In the genomic region with DNA sequence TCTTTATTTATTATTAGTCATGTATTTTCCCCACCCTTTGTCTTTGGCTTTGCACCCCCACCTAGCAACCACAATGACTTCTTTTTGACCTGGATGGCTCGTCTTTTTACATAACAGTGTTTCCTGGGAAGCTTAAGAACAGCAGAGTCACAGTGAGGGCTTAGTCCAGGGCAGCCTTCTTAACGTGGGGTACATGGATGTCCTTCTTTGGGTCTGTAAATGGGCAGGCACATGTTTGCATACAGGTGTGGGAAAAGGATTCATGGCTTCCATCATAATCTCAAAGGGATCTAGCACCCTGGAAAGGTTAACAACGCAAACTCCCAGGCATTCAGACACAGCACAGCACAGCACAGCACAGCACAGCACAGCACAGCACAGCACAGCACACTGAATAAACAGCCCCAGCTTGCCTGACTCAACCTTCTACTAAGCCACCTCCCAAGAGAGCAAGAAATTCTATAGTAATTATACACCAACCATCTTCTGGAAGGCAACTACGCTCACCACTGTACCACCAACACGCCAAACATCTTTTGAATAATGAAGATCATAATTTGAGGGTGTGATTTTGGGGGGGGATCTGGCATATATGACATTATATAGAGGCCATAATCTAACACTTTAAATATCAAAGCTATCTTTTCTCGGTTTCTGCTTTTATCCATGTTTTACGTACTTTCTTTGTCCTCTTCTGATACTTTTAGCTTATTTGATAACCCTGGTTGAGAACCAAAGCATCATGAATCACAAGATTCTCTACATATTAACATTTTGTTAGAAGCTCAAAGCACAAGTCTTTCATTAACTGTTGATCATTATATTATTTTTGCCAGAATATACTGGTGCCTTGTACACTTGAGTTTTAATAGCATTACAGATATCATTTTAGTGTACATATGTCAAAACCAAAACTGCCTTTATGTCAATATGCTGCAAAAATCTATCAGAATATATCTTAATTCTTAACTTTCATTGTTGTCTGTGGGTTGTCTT, we compare ENCODE assay signal across 8 cellular contexts.
DNase-seq lines count a peak whose midpoint lies in the region; ATAC-seq and TF ChIP-seq lines count a peak whose summit lies in the region.

No MANE protein-coding gene starts in this region.

- CTCF ChIA-PET in Caco-2 (lab: Charles Lee) = interaction anchor here (0.5 to 4.9 kb wide), 2 partner anchors 14 to 738 kb away, joined by 6 to 27 read pairs; no protein-coding TSS in a partner anchor
- CTCF ChIA-PET in OCI-LY7 (lab: Charles Lee; ENCODE audit: unreplicated experiment) = interaction anchor here (0.7 kb wide), 1 partner anchor 127 kb away, joined by 3 read pairs; no protein-coding TSS in a partner anchor
- CTCF ChIA-PET in HEK293T (lab: Yijun Ruan, JAX) = interaction anchor here (0.6 to 2.0 kb wide), 2 partner anchors 14 to 585 kb away, joined by 3 to 9 read pairs; no protein-coding TSS in a partner anchor

- H3K36me3 Mint-ChIP-seq in Caco-2 (ENCODE audit: insufficient read depth, unreplicated experiment) (peaks cover 5% of the 10 kb centered on the region), naive B cell (no peaks in the 10 kb centered on the region)

- H3K27me3 ChIP-seq in Caco-2 (replicated peaks; ENCODE audit: control insufficient read depth, insufficient read depth, low read length) (no peaks in the 10 kb centered on the region), BE2C (no peaks in the 10 kb centered on the region)

- H3K9me3 ChIP-seq in Caco-2 = no peaks in the 10 kb centered on the region
- no peaks in the 10 kb centered on the region for H3K9me3 ChIP-seq in OCI-LY7 (ENCODE audit: low read length)
- no peaks in the 10 kb centered on the region for H3K9me3 ChIP-seq in BE2C

- BruUV-seq in Caco-2 (replicated peaks; lab: Mats Ljungman, UMichigan) (TSS peak; percentile 34), OCI-LY7 (replicated peaks; lab: Mats Ljungman, UMichigan) (no TSS peak)

- no peaks in the 10 kb centered on the region for H3K9me3 Mint-ChIP-seq in Caco-2 (ENCODE audit: unreplicated experiment)
- no peaks in the 10 kb centered on the region for H3K9me3 Mint-ChIP-seq in naive B cell

- H3K4me1 Mint-ChIP-seq in Caco-2 (ENCODE audit: low read depth, unreplicated experiment) = peaks cover 37% of the 10 kb centered on the region
- H3K4me1 Mint-ChIP-seq in naive B cell = peaks cover 50 to 74% (median 63%) of the 10 kb centered on the region in 3 donors

- no peaks in the 10 kb centered on the region for H4K20me1 ChIP-seq in OCI-LY7 (ENCODE audit: insufficient read depth, low read length)

- DNase-seq in Caco-2 (no peak), OCI-LY7 (ENCODE audit: low spot score) (no peak), dedifferentiated amniotic fluid mesenchymal stem cell (ENCODE audit: extremely low spot score) (peak; percentile 71), naive B cell (no peak), activated gamma-delta T cell (lab: John Stamatoyannopoulos, UW) (no peak), HEK293T (ENCODE audit: extremely low spot score) (no peak), BE2C (no peak)

- H3K36me3 ChIP-seq in Caco-2 (ENCODE audit: control insufficient read depth, insufficient read depth, low read length) = no peaks in the 10 kb centered on the region
- H3K36me3 ChIP-seq in OCI-LY7 (ENCODE audit: insufficient read depth, low read length) = peaks cover 10% of the 10 kb centered on the region
- no peaks in the 10 kb centered on the region for H3K36me3 ChIP-seq in BE2C

- H3K9me2 ChIP-seq in OCI-LY7 (ENCODE audit: insufficient read depth, low read length) = no peaks in the 10 kb centered on the region

- H3K4me3 Mint-ChIP-seq in Caco-2 (ENCODE audit: unreplicated experiment) (peak overlapping the region; percentile 94), naive B cell (peak overlapping the region in 5 of 8 donors; percentile 32 to 89 (median 80))

- peak overlapping the region; percentile 48 for H3K4me3 ChIP-seq in Caco-2 (ENCODE audit: low read depth, low read length)
- peak overlapping the region; percentile 74 for H3K4me3 ChIP-seq in OCI-LY7 (ENCODE audit: low read depth, low read length, poor library complexity, severe bottlenecking)
- no peak overlapping the region for H3K4me3 ChIP-seq in BE2C (ENCODE audit: low read depth, low read length)

- peaks cover 28% of the 10 kb centered on the region for H3K4me1 ChIP-seq in Caco-2
- peaks cover 26% of the 10 kb centered on the region for H3K4me1 ChIP-seq in OCI-LY7 (ENCODE audit: insufficient read depth, low read length, poor library complexity, severe bottlenecking)
- no peaks in the 10 kb centered on the region for H3K4me1 ChIP-seq in BE2C

- H3K27ac Mint-ChIP-seq in Caco-2 (ENCODE audit: unreplicated experiment) (peak overlapping the region; percentile 95), naive B cell (peak overlapping the region; percentile 21 to 98 (median 92))

- POLR2A ChIA-PET in Caco-2 (lab: Charles Lee) (interaction anchor here (0.6 to 2.9 kb wide), 5 partner anchors 7 to 22 kb away, joined by 3 to 15 read pairs (median 8); no protein-coding TSS in a partner anchor), OCI-LY7 (lab: Charles Lee) (interaction anchor here (0.5 to 3.5 kb wide), 2 partner anchors 8 to 896 kb away, joined by 3 to 20 read pairs; no protein-coding TSS in a partner anchor), HEK293T (lab: Yijun Ruan, JAX) (interaction anchor here (2.7 kb wide), 1 partner anchor 30 kb away, joined by 11 read pairs; no protein-coding TSS in a partner anchor)

- ATAC-seq in naive B cell (ENCODE audit: low read depth in 2 of 2) = no peak
- ATAC-seq in GM21360 (IDR thresholded peaks at IDR 0.05; ENCODE audit: unreplicated experiment) = no peak

- H3K27me3 Mint-ChIP-seq in Caco-2 (ENCODE audit: insufficient read depth, unreplicated experiment) (no peaks in the 10 kb centered on the region), naive B cell (no peaks in the 10 kb centered on the region)

- intact Hi-C loops in Caco-2 (cut with micrococcal nuclease; ENCODE audit: unreplicated experiment) (no loop called here), OCI-LY7 (cut with micrococcal nuclease; ENCODE audit: unreplicated experiment) (loop anchor here (5.0 kb wide), 1 partner anchor 416 kb away; the partner anchor contains the start of gene MKLN1)

- peak overlapping the region; percentile 23; the same call in 1 of the 2 replicates for H3K4me2 ChIP-seq in OCI-LY7 (ENCODE audit: low read length)

- H3K79me2 ChIP-seq in OCI-LY7 (ENCODE audit: insufficient read depth, low read depth, low read length) = peaks cover 23% of the 10 kb centered on the region; the same call in 1 of the 2 replicates

- no peak overlapping the region for H2AFZ ChIP-seq in OCI-LY7 (ENCODE audit: low read length)

- TF ChIP-seq CTCF in Caco-2 (IDR thresholded peaks at IDR 0.05; ENCODE audit: insufficient read depth in 1 of 2, low read depth in 1 of 2, low read length in 1 of 2, severe bottlenecking in 1 of 2, unreplicated experiment in 1 of 2) = no peak
- no peak for TF ChIP-seq CTCF in OCI-LY7 (conservative IDR thresholded peaks at IDR 0.05; ENCODE audit: low read length)
- TF ChIP-seq CTCF in BE2C (IDR thresholded peaks at IDR 0.05; ENCODE audit: low read depth, low read length) = no peak

- H3K27ac ChIP-seq in OCI-LY7 (ENCODE audit: low read depth, low read length, poor library complexity, severe bottlenecking) = no peak overlapping the region

TF ChIP-seq in HEK293T, 16 proteins besides CTCF, POLR2A, EP300 and RAD21:
- no peak for TF ChIP-seq ELF4 (IDR thresholded peaks at IDR 0.05)
- TF ChIP-seq TARDBP (IDR thresholded peaks at IDR 0.05) = no peak
- TF ChIP-seq LEF1 (IDR thresholded peaks at IDR 0.05; ENCODE audit: borderline replicate concordance) = no peak
- TF ChIP-seq, protein P1, sequence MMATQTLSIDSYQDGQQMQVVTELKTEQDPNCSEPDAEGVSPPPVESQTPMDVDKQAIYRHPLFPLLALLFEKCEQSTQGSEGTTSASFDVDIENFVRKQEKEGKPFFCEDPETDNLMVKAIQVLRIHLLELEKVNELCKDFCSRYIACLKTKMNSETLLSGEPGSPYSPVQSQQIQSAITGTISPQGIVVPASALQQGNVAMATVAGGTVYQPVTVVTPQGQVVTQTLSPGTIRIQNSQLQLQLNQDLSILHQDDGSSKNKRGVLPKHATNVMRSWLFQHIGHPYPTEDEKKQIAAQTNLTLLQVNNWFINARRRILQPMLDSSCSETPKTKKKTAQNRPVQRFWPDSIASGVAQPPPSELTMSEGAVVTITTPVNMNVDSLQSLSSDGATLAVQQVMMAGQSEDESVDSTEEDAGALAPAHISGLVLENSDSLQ (IDR thresholded peaks at IDR 0.05) = no peak
- no peak for TF ChIP-seq FOXK2 (IDR thresholded peaks at IDR 0.05)
- TF ChIP-seq SUZ12 (IDR thresholded peaks at IDR 0.05) = no peak
- no peak for TF ChIP-seq CTBP1 (IDR thresholded peaks at IDR 0.05; ENCODE audit: borderline replicate concordance)
- no peak for TF ChIP-seq BHLHE40 (IDR thresholded peaks at IDR 0.05; ENCODE audit: borderline replicate concordance)
- no peak for TF ChIP-seq ARNT (IDR thresholded peaks at IDR 0.05)
- no peak for TF ChIP-seq ZNF384 (IDR thresholded peaks at IDR 0.05)
- TF ChIP-seq SP1 (IDR thresholded peaks at IDR 0.05) = no peak
- no peak for TF ChIP-seq FOXM1 (IDR thresholded peaks at IDR 0.05; ENCODE audit: borderline replicate concordance)
